In the genomic region with DNA sequence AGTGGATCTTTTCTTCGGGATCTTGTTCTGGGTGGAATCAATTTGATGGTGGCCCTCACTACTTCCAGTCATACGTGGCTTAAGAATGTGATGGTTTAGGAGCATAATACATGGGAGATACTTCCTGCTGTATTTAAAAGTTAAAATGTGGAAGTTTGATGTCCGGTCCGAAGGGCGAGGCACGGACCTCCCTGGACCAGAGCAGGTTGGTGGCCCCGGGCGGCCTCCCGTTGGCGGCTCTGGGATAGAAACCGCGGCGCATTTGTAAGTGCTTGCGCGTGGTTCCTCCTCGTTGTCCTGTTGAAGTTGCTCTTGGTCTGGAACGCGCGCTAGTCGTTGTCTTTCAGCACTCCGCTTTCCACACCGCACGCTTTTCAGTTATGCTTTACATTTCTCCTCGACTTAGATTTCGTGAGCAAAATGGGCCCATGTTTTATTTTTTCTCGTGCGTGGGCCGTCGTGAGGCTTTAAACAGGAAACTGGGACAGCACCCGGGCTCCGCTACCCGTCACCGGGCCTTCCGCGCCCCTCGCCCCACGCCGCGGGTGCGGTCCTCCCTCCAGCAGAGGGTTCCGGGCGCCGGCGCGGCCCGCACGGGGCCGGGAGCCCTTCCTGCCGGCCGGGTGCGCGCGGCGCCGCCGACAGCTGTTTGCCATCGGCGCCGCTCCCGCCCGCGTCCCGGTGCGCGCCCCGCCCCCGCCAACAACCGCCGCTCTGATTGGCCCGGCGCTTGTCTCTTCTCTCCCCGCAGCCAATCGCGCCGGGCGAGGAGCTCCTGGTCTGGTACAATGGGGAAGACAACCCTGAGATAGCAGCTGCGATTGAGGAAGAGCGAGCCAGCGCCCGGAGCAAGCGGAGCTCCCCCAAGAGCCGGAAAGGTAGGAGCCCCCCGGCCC, we compare ENCODE assay signal across 8 cellular contexts. TPM values are rescaled to one million over a fixed set of nuclear protein-coding genes. Genes with fewer than 3 reads are reported as not detected.
DNase-seq lines count a peak whose midpoint lies in the region; TF ChIP-seq lines count a peak whose summit lies in the region.

No MANE protein-coding gene starts in this region.

- H3K27ac ChIP-seq in SJSA1: peak overlapping the region; percentile 76
- peak overlapping the region; percentile 97 for H3K27ac ChIP-seq in suprapubic skin

- no peaks in the 10 kb centered on the region for H3K27me3 ChIP-seq in SJSA1 (replicated peaks)
- no peaks in the 10 kb centered on the region for H3K27me3 ChIP-seq in suprapubic skin

- no peak for TF ChIP-seq EP300 in suprapubic skin (IDR thresholded peaks at IDR 0.05)

- DNase-seq in HFFc6: peak; percentile 92
- peak; percentile 92 for DNase-seq in MV-4-11 (lab: John Stamatoyannopoulos, UW)
- peak; percentile 92 to 97 for DNase-seq in SJSA1 (ENCODE audit: low read depth in 1 of 2, low spot score in 2 of 2)
- DNase-seq in activated naive CD4-positive, alpha-beta T cell treated with anti-CD3 and anti-CD28 coated beads, Interleukin-2, amount 10 ng/mL, durations not matched to agents 7 days and 5 days: peak; percentile 96
- peak; percentile 99 for DNase-seq in germinal center (ENCODE audit: low spot score)
- DNase-seq in nucleus accumbens (lab: John Stamatoyannopoulos, UW): peak in 55 of 56 donors; percentile 71 to 99 (median 94)
- peak; percentile 98 to 99 for DNase-seq in suprapubic skin (ENCODE audit: low spot score in 2 of 2)

- H3K9me3 Mint-ChIP-seq in HFFc6: no peaks in the 10 kb centered on the region
- H3K9me3 Mint-ChIP-seq in activated naive CD4-positive, alpha-beta T cell treated with anti-CD3 and anti-CD28 coated beads, Interleukin-2, amount 10 ng/mL, durations not matched to agents 7 days and 5 days: no peaks in the 10 kb centered on the region

- peak overlapping the region; percentile 91 for H3K27ac Mint-ChIP-seq in HFFc6
- peak overlapping the region; percentile 86 for H3K27ac Mint-ChIP-seq in activated naive CD4-positive, alpha-beta T cell treated with anti-CD3 and anti-CD28 coated beads, Interleukin-2, amount 10 ng/mL, durations not matched to agents 7 days and 5 days

- WGBS in suprapubic skin: 1% methylated on average over 69 of the region's 83 CpGs

- peak overlapping the region; percentile 98 for H3K4me3 ChIP-seq in GM08714 (ENCODE audit: low read length)
- H3K4me3 ChIP-seq in SJSA1: peak overlapping the region; percentile 84
- H3K4me3 ChIP-seq in suprapubic skin: peak overlapping the region; percentile 90

- H3K4me1 Mint-ChIP-seq in HFFc6 (ENCODE audit: low read depth): peaks cover 43% of the 10 kb centered on the region
- peaks cover 48% of the 10 kb centered on the region for H3K4me1 Mint-ChIP-seq in activated naive CD4-positive, alpha-beta T cell treated with anti-CD3 and anti-CD28 coated beads, Interleukin-2, amount 10 ng/mL, durations not matched to agents 7 days and 5 days

- no peak for TF ChIP-seq CTCF in HFFc6 (IDR thresholded peaks at IDR 0.05)
- TF ChIP-seq CTCF in suprapubic skin (IDR thresholded peaks at IDR 0.05): no peak

- H3K4me1 ChIP-seq in SJSA1 (replicated peaks): peaks cover 11% of the 10 kb centered on the region; the same call in 1 of the 2 replicates
- peaks cover 42% of the 10 kb centered on the region for H3K4me1 ChIP-seq in suprapubic skin

- peak overlapping the region; percentile 95 for H3K4me3 Mint-ChIP-seq in HFFc6
- peak overlapping the region; percentile 77 for H3K4me3 Mint-ChIP-seq in activated naive CD4-positive, alpha-beta T cell treated with anti-CD3 and anti-CD28 coated beads, Interleukin-2, amount 10 ng/mL, durations not matched to agents 7 days and 5 days

- peak in 1 of 2 donors; percentile 86 for TF ChIP-seq POLR2A in suprapubic skin (IDR thresholded peaks at IDR 0.05)

- H3K9me3 ChIP-seq in SJSA1 (replicated peaks): no peaks in the 10 kb centered on the region
- H3K9me3 ChIP-seq in suprapubic skin: no peaks in the 10 kb centered on the region

- CTCF ChIA-PET in activated naive CD4-positive, alpha-beta T cell treated with anti-CD3 and anti-CD28 coated beads, Interleukin-2, amount 10 ng/mL, durations not matched to agents 7 days and 5 days (lab: Charles Lee): interaction anchor here (0.9 to 2.4 kb wide), 3 partner anchors 20 to 83 kb away, joined by 3 to 8 read pairs (median 5); no protein-coding TSS in a partner anchor

- no peaks in the 10 kb centered on the region; the same call in 1 of the 2 replicates for H3K36me3 Mint-ChIP-seq in HFFc6 (ENCODE audit: low read depth)
- peaks cover 36% of the 10 kb centered on the region for H3K36me3 Mint-ChIP-seq in activated naive CD4-positive, alpha-beta T cell treated with anti-CD3 and anti-CD28 coated beads, Interleukin-2, amount 10 ng/mL, durations not matched to agents 7 days and 5 days

- H3K36me3 ChIP-seq in SJSA1 (peaks cover 21% of the 10 kb centered on the region), suprapubic skin (no peaks in the 10 kb centered on the region)

- H3K27me3 Mint-ChIP-seq in HFFc6 (ENCODE audit: insufficient read depth): no peaks in the 10 kb centered on the region
- peaks cover 4% of the 10 kb centered on the region for H3K27me3 Mint-ChIP-seq in activated naive CD4-positive, alpha-beta T cell treated with anti-CD3 and anti-CD28 coated beads, Interleukin-2, amount 10 ng/mL, durations not matched to agents 7 days and 5 days

RNA-seq across cellular contexts. Expression of gene PRDM2, which starts 48.9 kb away (rescaled TPM):
- total RNA-seq in HFFc6 (2021; fragmentation: NEBNext Ultra II Directional; extraction: Animal tissue kit (Norgen Biotek cat#: 25700)): 10 to 100 TPM; 20.9 to 26.9 (median 25.7) TPM
- total RNA-seq in SJSA1 (2014; rRNA removed; shearing (Covaris generic)): 10.4 and 13.9 TPM in 2 replicates
- 10 to 100 TPM; 54.4 to 99.1 (median 63.1) TPM for total RNA-seq in suprapubic skin

Comparison
In these comparisons a context has a peak if more than half of its experiments do, and no peak if none do; other contexts are left out.
1. Peak in every context shown above with its lines: DNase-seq, H3K4me3 ChIP-seq and H3K27ac ChIP-seq.